ENCODE assay signal across 8 cellular contexts in the genomic region with DNA sequence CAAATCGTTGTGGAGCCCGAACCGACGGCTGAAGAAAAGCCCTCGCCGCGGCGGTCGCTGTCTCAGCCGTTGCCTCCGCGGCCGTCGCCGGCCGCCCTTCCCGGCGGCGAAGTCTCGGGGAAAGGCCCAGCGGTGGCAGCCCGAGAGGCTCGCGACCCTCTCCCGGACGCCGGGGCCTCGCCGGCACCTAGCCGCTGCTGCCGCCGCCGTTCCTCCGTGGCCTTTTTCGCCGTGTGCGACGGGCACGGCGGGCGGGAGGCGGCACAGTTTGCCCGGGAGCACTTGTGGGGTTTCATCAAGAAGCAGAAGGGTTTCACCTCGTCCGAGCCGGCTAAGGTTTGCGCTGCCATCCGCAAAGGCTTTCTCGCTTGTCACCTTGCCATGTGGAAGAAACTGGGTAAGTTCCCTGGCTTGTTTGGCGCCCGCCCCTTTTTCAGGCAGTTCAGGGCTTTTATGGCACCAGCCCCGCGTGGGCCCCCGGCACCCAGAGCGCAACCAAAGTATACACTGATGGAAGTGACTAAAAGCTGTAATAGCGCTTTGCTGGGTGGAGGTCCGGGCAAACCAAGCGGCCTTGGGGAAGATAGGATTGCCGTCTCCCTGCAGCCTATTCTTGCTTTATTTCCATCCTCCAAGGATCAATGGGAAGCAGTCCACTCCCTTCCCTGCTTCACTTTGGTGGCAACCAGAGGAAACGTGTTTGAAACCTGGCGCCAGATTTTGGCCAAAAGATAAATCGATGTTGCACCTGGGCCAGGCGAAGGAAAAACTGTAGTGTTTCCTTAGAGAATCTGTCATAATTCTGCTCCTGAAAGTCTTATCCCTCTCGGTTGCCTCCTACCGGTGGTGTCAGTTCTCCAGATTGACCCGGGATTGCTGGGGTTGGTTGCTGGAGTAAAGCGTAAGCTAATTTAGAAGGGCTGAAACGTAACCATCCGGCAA. TPM values are rescaled to one million over a fixed set of nuclear protein-coding genes. Genes with fewer than 3 reads are reported as not detected.
DNase-seq lines count a peak whose midpoint lies in the region; ATAC-seq, FAIRE-seq and TF ChIP-seq lines count a peak whose summit lies in the region.

No MANE protein-coding gene starts in this region.

- H3K4me1 ChIP-seq in heart right ventricle (peaks cover 0 to 67% (median 34%) of the 10 kb centered on the region in 9 donors), urinary bladder (ENCODE audit: insufficient read depth) (no peaks in the 10 kb centered on the region)

- H3K4me1 Mint-ChIP-seq in HFFc6 (ENCODE audit: low read depth): peaks cover 50% of the 10 kb centered on the region

- no peaks in the 10 kb centered on the region for H3K9me3 Mint-ChIP-seq in HFFc6

- no peaks in the 10 kb centered on the region for H3K36me3 ChIP-seq in heart right ventricle
- H3K36me3 ChIP-seq in urinary bladder (ENCODE audit: insufficient read depth): no peaks in the 10 kb centered on the region

- no peaks in the 10 kb centered on the region for H3K9me3 ChIP-seq in heart right ventricle

- H3K4me3 Mint-ChIP-seq in HFFc6: peak overlapping the region; percentile 90

- peak; percentile 83 for DNase-seq in HFFc6
- peak; percentile 20 for DNase-seq in NCI-H1048 (lab: John Stamatoyannopoulos, UW)
- peak; percentile 89 for DNase-seq in SW480 (ENCODE audit: low spot score)
- peak; percentile 41 to 85 for DNase-seq in heart right ventricle
- DNase-seq in posterior vena cava (ENCODE audit: low spot score): peak; percentile 85

- H3K4me3 ChIP-seq in heart right ventricle (peak overlapping the region; percentile 77 to 99 (median 94)), urinary bladder (ENCODE audit: low read depth, low read length) (peak overlapping the region; percentile 94)

- H3K27ac ChIP-seq in adipose tissue (ENCODE audit: low read depth, low read length) (peak overlapping the region; percentile 89), heart right ventricle (peak overlapping the region; percentile 83 to 99 (median 97)), urinary bladder (ENCODE audit: low read depth) (peak overlapping the region; percentile 93)

- 0% methylated on average over 60 to 69 of the region's 69 CpGs for WGBS in adipose tissue, 3 donors
- 0% methylated on average over 66 to 67 of the region's 69 CpGs for WGBS in heart right ventricle, 2 donors
- under 1% methylated on average over 69 of the region's 69 CpGs for WGBS in urinary bladder

- peak; percentile 84 for TF ChIP-seq CTCF in HFFc6 (IDR thresholded peaks at IDR 0.05)
- peak; percentile 57 to 85 (median 74) for TF ChIP-seq CTCF in heart right ventricle (IDR thresholded peaks at IDR 0.05)

- peak in 7 of 8 donors; percentile 6 to 64 (median 35) for ATAC-seq in heart right ventricle

- intact Hi-C loops in heart right ventricle (cut with DNase I) (loop anchor here in 5 of 10 donors (1.0 to 5.0 kb wide), 5 partner anchors 24 to 76 kb away; partner anchors contain the start of gene APPBP2 (in 1 of the 5)), posterior vena cava (cut with DNase I) (no loop called here)

- FAIRE-seq in G401.6 (lab: Jason Lieb, UNC): peak; percentile 89

- peaks cover 4% of the 10 kb centered on the region; the same call in 1 of the 2 replicates for H3K36me3 Mint-ChIP-seq in HFFc6 (ENCODE audit: low read depth)

- H3K27ac Mint-ChIP-seq in HFFc6: peak overlapping the region; percentile 97

- peaks cover 2% of the 10 kb centered on the region; the same call in 1 of the 2 replicates for H3K27me3 Mint-ChIP-seq in HFFc6 (ENCODE audit: insufficient read depth)

- no peaks in the 10 kb centered on the region for H3K27me3 ChIP-seq in heart right ventricle

RNA-seq across cellular contexts. Expression of gene PPM1D, which starts 0.8 kb away (rescaled TPM):
- total RNA-seq in HFFc6 (2021; fragmentation: NEBNext Ultra II Directional; extraction: Animal tissue kit (Norgen Biotek cat#: 25700)): 10 to 100 TPM; 13.3 to 14.2 (median 13.5) TPM
- polyA plus RNA-seq in adipose tissue: 1 to 10 TPM; 3.3 to 8.2 (median 7.0) TPM
- 10 to 100 TPM in 2 of 10 donors, 1 to 10 TPM in 8; 4.5 to 10.6 (median 7.8) TPM for total RNA-seq in heart right ventricle
- polyA plus RNA-seq in heart right ventricle: 1 to 10 TPM; 3.1 to 4.0 TPM
- total RNA-seq in posterior vena cava: 10 to 100 TPM in 1 of 2 donors, 1 to 10 TPM in 1; 9.1 to 11.5 TPM
- total RNA-seq in urinary bladder: 17.0 TPM
- 11.2 TPM for polyA plus RNA-seq in urinary bladder

Comparison
In these comparisons a context has a peak if more than half of its experiments do, and no peak if none do; other contexts are left out.
1. Peak in every context shown above with its lines: DNase-seq, ATAC-seq, H3K4me3 ChIP-seq and H3K27ac ChIP-seq.
2. DNase-seq: peak in every context shown above with its lines; median percentile 89 in SW480; 85 in posterior vena cava; 83 in HFFc6; 63 in heart right ventricle; 20 in NCI-H1048.